In the genomic region with DNA sequence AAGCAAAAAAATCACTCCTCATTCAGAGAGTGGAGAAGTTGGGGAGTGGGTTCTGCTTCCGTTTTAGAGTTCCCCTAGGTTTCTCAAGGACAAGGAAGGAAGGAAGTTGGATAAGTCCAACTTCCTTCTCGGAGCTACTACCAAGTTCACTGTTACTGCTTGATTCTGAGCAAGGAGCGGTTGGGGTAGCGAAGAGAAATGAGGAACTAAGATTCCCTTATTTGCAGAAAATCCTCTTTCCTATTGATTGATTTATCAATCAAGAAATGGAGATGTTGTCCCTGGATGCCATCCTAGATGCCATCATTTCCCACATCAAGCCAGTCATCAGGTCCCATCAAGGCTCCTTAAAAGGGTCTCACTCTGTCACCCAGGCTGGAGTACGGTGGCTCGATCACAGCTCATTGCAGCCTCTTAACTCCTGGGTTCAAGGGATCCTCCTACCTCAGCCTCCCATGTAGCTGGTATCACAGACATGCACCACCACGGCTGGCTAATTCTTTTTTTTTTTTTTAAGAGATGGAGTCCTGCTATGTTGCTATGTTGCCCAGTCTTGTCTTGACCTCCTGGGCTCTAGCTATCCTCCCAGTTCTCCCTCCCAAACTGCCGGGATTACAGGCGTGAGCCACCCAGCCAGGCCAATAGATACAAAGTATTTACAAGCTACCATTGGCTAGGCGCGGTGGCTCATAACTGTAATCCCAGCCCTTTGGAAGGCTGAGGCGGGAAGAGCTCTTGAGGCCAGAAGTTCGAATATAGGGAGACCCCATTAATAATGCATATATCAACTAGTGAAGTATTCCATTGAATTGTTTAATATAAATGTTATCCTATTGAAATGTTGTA, we compare ENCODE assay signal across 8 cellular contexts. TPM values are rescaled to one million over a fixed set of nuclear protein-coding genes. Genes with fewer than 3 reads are reported as not detected.
DNase-seq lines count a peak whose midpoint lies in the region; TF ChIP-seq lines count a peak whose summit lies in the region.

No MANE protein-coding gene starts in this region.

- H3K27ac ChIP-seq in ACC112 (ENCODE audit: low read depth, low read length) (peak overlapping the region; percentile 98), HUES6 (ENCODE audit: low read depth, low read length) (peak overlapping the region; percentile 96), urinary bladder (ENCODE audit: low read depth) (peak overlapping the region; percentile 83)

- H3K36me3 ChIP-seq in ACC112 (ENCODE audit: insufficient read depth, low read length), result no peaks in the 10 kb centered on the region
- no peaks in the 10 kb centered on the region for H3K36me3 ChIP-seq in HUES6 (ENCODE audit: control insufficient read depth, insufficient read depth, low read length)
- no peaks in the 10 kb centered on the region for H3K36me3 ChIP-seq in urinary bladder (ENCODE audit: insufficient read depth)

- no peak for TF ChIP-seq POLR2A in lower leg skin (IDR thresholded peaks at IDR 0.05)

- H2AFZ ChIP-seq in ACC112 (ENCODE audit: low read length, unreplicated experiment), result peak overlapping the region; percentile 67

- H3K27me3 ChIP-seq in ACC112 (ENCODE audit: insufficient read depth, low read length), result no peaks in the 10 kb centered on the region
- no peaks in the 10 kb centered on the region for H3K27me3 ChIP-seq in HUES6 (ENCODE audit: control insufficient read depth, insufficient read depth, low read length)

- TF ChIP-seq CTCF in lower leg skin (IDR thresholded peaks at IDR 0.05), result no peak

- H3K9ac ChIP-seq in HUES6 (ENCODE audit: low read length), result peak overlapping the region; percentile 99

- intact Hi-C loops in lower leg skin (cut with DNase I; ENCODE audit: low total_unique reads), result no loop called here

- WGBS in lower leg skin, 2 donors, result 77 to 81% methylated on average over 13 of the region's 13 CpGs
- 83% methylated on average over 13 of the region's 13 CpGs for WGBS in urinary bladder

- peaks cover 10% of the 10 kb centered on the region for H3K79me2 ChIP-seq in ACC112 (ENCODE audit: control insufficient read depth, insufficient read depth, low read length, unreplicated experiment)

- H3K4me1 ChIP-seq in ACC112 (ENCODE audit: control insufficient read depth, insufficient read depth, low read length, unreplicated experiment) (peaks cover 13% of the 10 kb centered on the region), HUES6 (ENCODE audit: control insufficient read depth, insufficient read depth, low read length) (peaks cover 8% of the 10 kb centered on the region; the same call in 1 of the 2 replicates), urinary bladder (ENCODE audit: insufficient read depth) (no peaks in the 10 kb centered on the region)

- no peaks in the 10 kb centered on the region for H3K9me3 ChIP-seq in HUES6 (ENCODE audit: control insufficient read depth, insufficient read depth, low read depth, low read length)

- peak overlapping the region; percentile 87 for H3K4me3 ChIP-seq in ACC112 (ENCODE audit: low read depth, low read length)
- peak overlapping the region; percentile 94 for H3K4me3 ChIP-seq in HUES6 (ENCODE audit: low read depth, low read length)
- H3K4me3 ChIP-seq in lower leg skin (ENCODE audit: low read depth, poor library complexity, severe bottlenecking), result peak overlapping the region; percentile 41
- H3K4me3 ChIP-seq in urinary bladder (ENCODE audit: low read depth, low read length), result peak overlapping the region; percentile 53

- DNase-seq in amniotic epithelial cell (ENCODE audit: low read depth) (peak; percentile 36), lower leg skin (ENCODE audit: low spot score in 2 of 2) (no peak), hepatic stellate cell (ENCODE audit: low spot score) (no peak), DMS114 treated with DMSO at 0.1 percent for 48 hours (lab: John Stamatoyannopoulos, UW; ENCODE audit: unreplicated experiment) (no peak)
- no peak for DNase-seq in central memory CD4-positive, alpha-beta T cell

RNA-seq across cellular contexts. Expression of gene B9D2, which starts 0.8 kb away (rescaled TPM):
- total RNA-seq in lower leg skin (1 to 10 TPM; 1.7 to 3.7 (median 2.5) TPM), urinary bladder (1.9 TPM)
- polyA plus RNA-seq in urinary bladder, result 10.0 TPM

RNA-seq across cellular contexts. Expression of gene TGFB1, which starts 11.0 kb away (rescaled TPM):
- total RNA-seq in lower leg skin (10 to 100 TPM; 11.4 to 26.9 (median 22.2) TPM), urinary bladder (9.2 TPM)
- polyA plus RNA-seq in urinary bladder, result 58.9 TPM

RNA-seq across cellular contexts. Expression of gene TMEM91, which starts 11.6 kb away (rescaled TPM):
- 100 to 1,000 TPM in 1 of 4 donors, 10 to 100 TPM in 3; 25.4 to 115 (median 54.9) TPM for total RNA-seq in lower leg skin
- 6.6 TPM for total RNA-seq in urinary bladder
- polyA plus RNA-seq in urinary bladder, result 36.2 TPM

RNA-seq across cellular contexts. Expression of gene EXOSC5, which starts 32.4 kb away (rescaled TPM):
- 10 to 100 TPM; 28.6 to 34.5 (median 28.9) TPM for total RNA-seq in lower leg skin
- 11.2 TPM for total RNA-seq in urinary bladder
- polyA plus RNA-seq in urinary bladder, result 31.0 TPM

RNA-seq across cellular contexts. Expression of gene BCKDHA, which starts 32.8 kb away (rescaled TPM):
- total RNA-seq in lower leg skin (100 to 1,000 TPM in 1 of 4 donors, 10 to 100 TPM in 3; 64.3 to 116 (median 70.1) TPM), urinary bladder (25.8 TPM)
- 47.0 TPM for polyA plus RNA-seq in urinary bladder

Comparison
In these comparisons a context has a peak if more than half of its experiments do, and no peak if none do; other contexts are left out.
1. H3K4me3 ChIP-seq: peak in every context shown above with its lines; median percentile 94 in HUES6; 87 in ACC112; 53 in urinary bladder; 41 in lower leg skin.